ENCODE assay signal across 1 cellular context in genomic region chr12:76186507-76186906, GRCh38.
TF ChIP-seq lines count a peak whose summit lies in the region.

No MANE protein-coding gene starts in this region.

TF ChIP-seq in K562, 482 proteins besides CTCF, POLR2A, EP300 and RAD21 (continued from another document and continues in another):
- no peak for TF ChIP-seq THRA (IDR thresholded peaks at IDR 0.05)
- TF ChIP-seq CEBPG (CRISPR knock-in tag; IDR thresholded peaks at IDR 0.05) = no peak
- no peak for TF ChIP-seq CEBPG (tag; conservative IDR thresholded peaks at IDR 0.05 in 1 of 2, IDR thresholded peaks at IDR 0.05 in 1 of 2)
- 0 out of 2 replicates have a peak, but pooled peaks have one; percentile 41 for TF ChIP-seq FOSL1 (tag; conservative IDR thresholded peaks at IDR 0.05)
- TF ChIP-seq NR3C1 (CRISPR knock-in tag; IDR thresholded peaks at IDR 0.05) = no peak
- peak; percentile 55; the same call in 1 of the 2 replicates for TF ChIP-seq SMARCA4 (IDR thresholded peaks at IDR 0.05)
- TF ChIP-seq PHB2 (IDR thresholded peaks at IDR 0.05; ENCODE audit: low read depth) = no peak
- no peak for TF ChIP-seq HDAC2 (IDR thresholded peaks at IDR 0.05)
- no peak for TF ChIP-seq SIN3B (IDR thresholded peaks at IDR 0.05; ENCODE audit: low read depth)
- TF ChIP-seq ARID2 (IDR thresholded peaks at IDR 0.05) = no peak
- TF ChIP-seq ZNF57 (CRISPR knock-in tag; IDR thresholded peaks at IDR 0.05) = no peak
- TF ChIP-seq JUND (IDR thresholded peaks at IDR 0.05; ENCODE audit: borderline replicate concordance, low read depth, low read length) = 0 out of 2 replicates have a peak, but pooled peaks have one; percentile 43
- TF ChIP-seq JUND (tag; IDR thresholded peaks at IDR 0.05; ENCODE audit: borderline replicate concordance, low read depth, low read length) = no peak; the same call in 2 of the 3 replicates
- TF ChIP-seq NCOA1 (IDR thresholded peaks at IDR 0.05; ENCODE audit: low read depth) = no peak
- no peak for TF ChIP-seq MCM5 (IDR thresholded peaks at IDR 0.05; ENCODE audit: low read depth)
- peak; percentile 77; the same call in 1 of the 2 replicates for TF ChIP-seq SPI1 (IDR thresholded peaks at IDR 0.05; ENCODE audit: borderline replicate concordance, low read depth, low read length)
- no peak for TF ChIP-seq BHLHE40 (IDR thresholded peaks at IDR 0.05; ENCODE audit: low read length)
- TF ChIP-seq ZC3H4 (CRISPR knock-in tag; IDR thresholded peaks at IDR 0.05; ENCODE audit: borderline replicate concordance) = no peak
- TF ChIP-seq ZNF140 (CRISPR knock-in tag; IDR thresholded peaks at IDR 0.05) = no peak
- TF ChIP-seq, protein P1, sequence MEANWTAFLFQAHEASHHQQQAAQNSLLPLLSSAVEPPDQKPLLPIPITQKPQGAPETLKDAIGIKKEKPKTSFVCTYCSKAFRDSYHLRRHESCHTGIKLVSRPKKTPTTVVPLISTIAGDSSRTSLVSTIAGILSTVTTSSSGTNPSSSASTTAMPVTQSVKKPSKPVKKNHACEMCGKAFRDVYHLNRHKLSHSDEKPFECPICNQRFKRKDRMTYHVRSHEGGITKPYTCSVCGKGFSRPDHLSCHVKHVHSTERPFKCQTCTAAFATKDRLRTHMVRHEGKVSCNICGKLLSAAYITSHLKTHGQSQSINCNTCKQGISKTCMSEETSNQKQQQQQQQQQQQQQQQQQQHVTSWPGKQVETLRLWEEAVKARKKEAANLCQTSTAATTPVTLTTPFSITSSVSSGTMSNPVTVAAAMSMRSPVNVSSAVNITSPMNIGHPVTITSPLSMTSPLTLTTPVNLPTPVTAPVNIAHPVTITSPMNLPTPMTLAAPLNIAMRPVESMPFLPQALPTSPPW (CRISPR knock-in tag; IDR thresholded peaks at IDR 0.05) = 0 out of 2 replicates have a peak, but pooled peaks have one; percentile 21
- no peak for TF ChIP-seq KAT2B (IDR thresholded peaks at IDR 0.05; ENCODE audit: low read depth, low read length)
- no peak for TF ChIP-seq CBX3 (IDR thresholded peaks at IDR 0.05; ENCODE audit: borderline replicate concordance in 1 of 2, low read length in 2 of 2)
- no peak for TF ChIP-seq CHD2 (IDR thresholded peaks at IDR 0.05; ENCODE audit: low read depth, low read length)
- no peak for TF ChIP-seq MTA3 (IDR thresholded peaks at IDR 0.05; ENCODE audit: borderline replicate concordance)
- TF ChIP-seq U2AF2 (optimal IDR thresholded peaks at IDR 0.05; ENCODE audit: low read depth, low read length) = no peak
- no peak for TF ChIP-seq NKRF (IDR thresholded peaks at IDR 0.05; ENCODE audit: borderline replicate concordance)
- TF ChIP-seq PATZ1 (CRISPR knock-in tag; IDR thresholded peaks at IDR 0.05; ENCODE audit: borderline replicate concordance) = no peak
- peak; percentile 68; the same call in 1 of the 2 replicates for TF ChIP-seq CTBP1 (IDR thresholded peaks at IDR 0.05; ENCODE audit: borderline replicate concordance)
- peak; percentile 62 for TF ChIP-seq ARID1B (IDR thresholded peaks at IDR 0.05)
- TF ChIP-seq, protein P2, sequence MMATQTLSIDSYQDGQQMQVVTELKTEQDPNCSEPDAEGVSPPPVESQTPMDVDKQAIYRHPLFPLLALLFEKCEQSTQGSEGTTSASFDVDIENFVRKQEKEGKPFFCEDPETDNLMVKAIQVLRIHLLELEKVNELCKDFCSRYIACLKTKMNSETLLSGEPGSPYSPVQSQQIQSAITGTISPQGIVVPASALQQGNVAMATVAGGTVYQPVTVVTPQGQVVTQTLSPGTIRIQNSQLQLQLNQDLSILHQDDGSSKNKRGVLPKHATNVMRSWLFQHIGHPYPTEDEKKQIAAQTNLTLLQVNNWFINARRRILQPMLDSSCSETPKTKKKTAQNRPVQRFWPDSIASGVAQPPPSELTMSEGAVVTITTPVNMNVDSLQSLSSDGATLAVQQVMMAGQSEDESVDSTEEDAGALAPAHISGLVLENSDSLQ (IDR thresholded peaks at IDR 0.05) = no peak
- no peak for TF ChIP-seq CAMTA2 (CRISPR knock-in tag; conservative IDR thresholded peaks at IDR 0.05)
- no peak for TF ChIP-seq CEBPB (tag; IDR thresholded peaks at IDR 0.05)
- TF ChIP-seq SMARCB1 (IDR thresholded peaks at IDR 0.05; ENCODE audit: insufficient read length, low read depth) = no peak
- TF ChIP-seq TAF1 (IDR thresholded peaks at IDR 0.05; ENCODE audit: control insufficient read depth, extremely low read depth, insufficient read depth, low read length, severe bottlenecking) = no peak
- TF ChIP-seq SNIP1 (IDR thresholded peaks at IDR 0.05; ENCODE audit: low read depth) = no peak
- TF ChIP-seq YBX1 (IDR thresholded peaks at IDR 0.05) = no peak
- no peak for TF ChIP-seq MIER1 (IDR thresholded peaks at IDR 0.05; ENCODE audit: low read depth)
- TF ChIP-seq KAT8 (IDR thresholded peaks at IDR 0.05; ENCODE audit: low read depth) = no peak
- no peak for TF ChIP-seq ZNF766 (CRISPR knock-in tag; conservative IDR thresholded peaks at IDR 0.05)
- TF ChIP-seq RCOR1 (IDR thresholded peaks at IDR 0.05; ENCODE audit: borderline replicate concordance in 1 of 2, low read depth in 2 of 2, low read length in 2 of 2) = peak in 1 of 2 experiments; percentile 84; a peak in 2 of 4 replicates
- 0 out of 2 replicates have a peak, but pooled peaks have one; percentile 56 for TF ChIP-seq ZEB2 (IDR thresholded peaks at IDR 0.05)
- TF ChIP-seq ARID4B (CRISPR knock-in tag; IDR thresholded peaks at IDR 0.05) = no peak
- TF ChIP-seq IFI16 (CRISPR knock-in tag; IDR thresholded peaks at IDR 0.05) = no peak
- TF ChIP-seq ATF3 (IDR thresholded peaks at IDR 0.05) = no peak
- no peak for TF ChIP-seq ATF3 (CRISPR knock-in tag; conservative IDR thresholded peaks at IDR 0.05)
- TF ChIP-seq, protein P3, sequence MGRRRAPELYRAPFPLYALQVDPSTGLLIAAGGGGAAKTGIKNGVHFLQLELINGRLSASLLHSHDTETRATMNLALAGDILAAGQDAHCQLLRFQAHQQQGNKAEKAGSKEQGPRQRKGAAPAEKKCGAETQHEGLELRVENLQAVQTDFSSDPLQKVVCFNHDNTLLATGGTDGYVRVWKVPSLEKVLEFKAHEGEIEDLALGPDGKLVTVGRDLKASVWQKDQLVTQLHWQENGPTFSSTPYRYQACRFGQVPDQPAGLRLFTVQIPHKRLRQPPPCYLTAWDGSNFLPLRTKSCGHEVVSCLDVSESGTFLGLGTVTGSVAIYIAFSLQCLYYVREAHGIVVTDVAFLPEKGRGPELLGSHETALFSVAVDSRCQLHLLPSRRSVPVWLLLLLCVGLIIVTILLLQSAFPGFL (CRISPR knock-in tag; IDR thresholded peaks at IDR 0.05) = no peak
- TF ChIP-seq ZNF551 (CRISPR knock-in tag; IDR thresholded peaks at IDR 0.05) = no peak
- no peak for TF ChIP-seq FIP1L1 (IDR thresholded peaks at IDR 0.05; ENCODE audit: low read depth, low read length, poor library complexity, severe bottlenecking)
- peak in 1 of 2 experiments; percentile 28; a peak in 1 of 4 replicates for TF ChIP-seq TEAD1 (CRISPR knock-in tag; IDR thresholded peaks at IDR 0.05)
- no peak for TF ChIP-seq SMARCA5 (IDR thresholded peaks at IDR 0.05)
- TF ChIP-seq ZNF584 (CRISPR knock-in tag; IDR thresholded peaks at IDR 0.05; ENCODE audit: low read depth) = no peak
- no peak for TF ChIP-seq ZBTB12 (CRISPR knock-in tag; IDR thresholded peaks at IDR 0.05)
- TF ChIP-seq KDM5B (IDR thresholded peaks at IDR 0.05; ENCODE audit: insufficient replicate concordance, low read depth, low read length) = no peak
- no peak for TF ChIP-seq BRD4 (IDR thresholded peaks at IDR 0.05)
- no peak for TF ChIP-seq CBX8 (IDR thresholded peaks at IDR 0.05; ENCODE audit: borderline replicate concordance, extremely low read depth, low read depth, low read length, poor library complexity, severe bottlenecking)
- no peak for TF ChIP-seq RBM22 (IDR thresholded peaks at IDR 0.05; ENCODE audit: low read depth, low read length, poor library complexity, severe bottlenecking)
- TF ChIP-seq ZZZ3 (IDR thresholded peaks at IDR 0.05) = no peak
- no peak for TF ChIP-seq MAFF (IDR thresholded peaks at IDR 0.05; ENCODE audit: low read length)
- no peak for TF ChIP-seq CBFB (CRISPR knock-in tag; IDR thresholded peaks at IDR 0.05)
- TF ChIP-seq PTBP1 (IDR thresholded peaks at IDR 0.05; ENCODE audit: low read depth, low read length) = no peak
- TF ChIP-seq MAFK (IDR thresholded peaks at IDR 0.05; ENCODE audit: low read length) = no peak
- no peak for TF ChIP-seq FOXJ3 (CRISPR knock-in tag; IDR thresholded peaks at IDR 0.05)
- TF ChIP-seq MYNN (IDR thresholded peaks at IDR 0.05) = no peak
- TF ChIP-seq MYNN (CRISPR knock-in tag; IDR thresholded peaks at IDR 0.05) = no peak
